In the genomic region with DNA sequence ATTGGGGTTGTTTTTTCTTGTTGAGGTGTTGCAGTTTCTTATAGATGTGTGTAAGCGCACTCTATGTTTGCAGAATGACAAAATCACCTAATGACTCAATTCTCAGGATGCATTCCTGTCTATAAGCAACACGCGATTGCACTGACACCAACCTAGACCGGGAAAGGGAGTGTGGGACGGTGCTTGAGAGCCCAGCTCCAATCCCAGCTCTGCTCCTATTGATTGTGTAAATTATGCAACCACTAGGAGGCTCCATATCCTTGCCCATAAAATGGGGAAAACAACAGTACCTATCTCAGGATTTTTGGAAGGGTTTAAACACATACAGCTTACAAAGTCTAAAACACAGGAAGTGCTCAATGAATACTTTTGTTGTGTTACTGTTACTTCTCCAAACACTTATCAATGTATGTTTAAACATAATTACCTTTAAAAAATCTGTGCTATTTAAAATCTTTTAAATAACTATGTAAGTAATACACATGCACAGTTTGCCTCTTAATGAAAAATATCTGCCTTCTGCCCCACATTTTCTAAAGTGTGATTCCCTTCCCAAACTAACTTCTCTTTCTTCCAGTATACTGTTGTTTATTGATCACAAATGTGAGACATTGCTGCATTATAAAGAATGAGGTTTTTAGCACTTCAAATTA, we compare ENCODE assay signal across 8 cellular contexts.
A peak's percentile ranks its signal among the peaks of the same experiment; 100 is the strongest.
DNase-seq lines count a peak whose midpoint lies in the region; TF ChIP-seq lines count a peak whose summit lies in the region.

No MANE protein-coding gene starts in this region.

- no peaks in the 10 kb centered on the region for H3K9me3 ChIP-seq in SJCRH30 (replicated peaks)
- H3K9me3 ChIP-seq in suprapubic skin: no peaks in the 10 kb centered on the region

- no peak overlapping the region for H3K27ac ChIP-seq in SJCRH30
- no peak overlapping the region for H3K27ac ChIP-seq in suprapubic skin

- peaks cover 2 to 13% (median 9%) of the 10 kb centered on the region in 6 donors for H3K9me3 Mint-ChIP-seq in immature natural killer cell

- H3K4me3 Mint-ChIP-seq in immature natural killer cell: no peak overlapping the region

- TF ChIP-seq CTCF in suprapubic skin (IDR thresholded peaks at IDR 0.05): peak in 1 of 2 donors; percentile 13

- no peaks in the 10 kb centered on the region for H3K27me3 ChIP-seq in SJCRH30
- no peaks in the 10 kb centered on the region for H3K27me3 ChIP-seq in suprapubic skin

- no peak overlapping the region for H3K4me3 ChIP-seq in SJCRH30
- no peak overlapping the region for H3K4me3 ChIP-seq in suprapubic skin

- H3K27ac Mint-ChIP-seq in immature natural killer cell: no peak overlapping the region

- DNase-seq in SIG-M5 treated with dmso at 0.1 percent for 504 hours (lab: John Stamatoyannopoulos, UW; ENCODE audit: unreplicated experiment) (peak; percentile 17), SIG-M5 (lab: John Stamatoyannopoulos, UW) (no peak), HuH-7.5 (ENCODE audit: low spot score) (peak; percentile 16), SJCRH30 (peak; percentile 36 to 78), glomerular visceral epithelial cell (ENCODE audit: extremely low spot score) (peak; percentile 15), renal cortical epithelial cell (ENCODE audit: low read depth) (peak; percentile 49), immature natural killer cell (no peak), suprapubic skin (ENCODE audit: low spot score in 2 of 2) (no peak)

- TF ChIP-seq POLR2A in suprapubic skin (IDR thresholded peaks at IDR 0.05): no peak

- WGBS in suprapubic skin: 20% methylated on average over 5 of the region's 5 CpGs

- no peaks in the 10 kb centered on the region for H3K36me3 Mint-ChIP-seq in immature natural killer cell

- TF ChIP-seq EP300 in suprapubic skin (IDR thresholded peaks at IDR 0.05): no peak

- H3K36me3 ChIP-seq in SJCRH30 (no peaks in the 10 kb centered on the region), suprapubic skin (no peaks in the 10 kb centered on the region)

- H3K4me1 ChIP-seq in SJCRH30 (peaks cover 9% of the 10 kb centered on the region; the same call in 1 of the 2 replicates), suprapubic skin (no peaks in the 10 kb centered on the region)

- no peaks in the 10 kb centered on the region for H3K4me1 Mint-ChIP-seq in immature natural killer cell

- H3K27me3 Mint-ChIP-seq in immature natural killer cell (ENCODE audit: low read depth in 3 of 3): peaks cover 0 to 1% (median 0%) of the 10 kb centered on the region in 3 donors

Comparison
In these comparisons a context has a peak if more than half of its experiments do, and no peak if none do; other contexts are left out.
1. DNase-seq: peak in SIG-M5 treated with dmso at 0.1 percent for 504 hours (single experiment), HuH-7.5 (single experiment), SJCRH30 (2 of 2), glomerular visceral epithelial cell (single experiment) and renal cortical epithelial cell (single experiment); none in SIG-M5 (single experiment), immature natural killer cell (0 of 3) and suprapubic skin (0 of 2).